ENCODE assay signal across 8 cellular contexts in the genomic region with DNA sequence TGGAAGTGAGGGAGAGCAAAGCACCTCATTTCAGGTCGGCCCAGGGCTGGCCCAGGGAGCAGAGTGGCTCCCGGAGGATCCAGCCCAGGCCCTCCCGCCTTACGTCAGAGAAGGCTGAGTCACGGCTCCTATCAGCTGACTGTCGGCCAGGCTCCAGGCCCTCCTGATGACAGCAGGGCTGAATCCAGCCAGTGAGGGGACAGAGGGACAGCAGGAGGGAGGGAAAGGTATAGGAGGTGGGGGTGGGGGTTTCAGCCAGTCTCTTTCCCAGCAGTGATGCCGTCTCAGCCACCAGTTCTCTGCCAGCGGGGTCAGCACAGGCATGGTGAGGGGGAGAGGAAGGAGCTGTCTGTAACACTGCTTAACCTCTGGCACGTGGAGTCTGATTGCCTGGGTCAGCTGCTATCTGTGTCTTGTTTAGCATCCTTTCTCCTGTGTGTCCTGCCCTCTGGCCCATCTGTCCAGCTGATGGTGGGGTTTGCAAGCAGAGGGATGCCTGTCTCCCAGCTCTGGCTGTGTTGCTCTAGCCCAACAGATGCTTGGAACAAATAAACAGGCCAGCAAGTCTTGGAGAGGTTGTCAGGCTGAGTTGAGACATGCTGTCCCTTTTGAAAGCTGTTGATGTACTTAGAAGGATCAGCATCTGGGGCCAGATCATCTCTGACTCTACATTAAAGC.
A peak's percentile ranks its signal among the peaks of the same experiment; 100 is the strongest.
DNase-seq lines count a peak whose midpoint lies in the region; ATAC-seq and TF ChIP-seq lines count a peak whose summit lies in the region.

No MANE protein-coding gene starts in this region.

- no peaks in the 10 kb centered on the region for H3K27me3 ChIP-seq in heart right ventricle
- H3K27me3 ChIP-seq in naive thymus-derived CD4-positive, alpha-beta T cell (ENCODE audit: control insufficient read depth in 2 of 2, insufficient read depth in 2 of 2, low read length in 2 of 2): no peaks in the 10 kb centered on the region

- peak; percentile 95 for DNase-seq in GM03348 (ENCODE audit: low spot score)
- DNase-seq in T1000 (lab: John Stamatoyannopoulos, UW): peak; percentile 59
- peak; percentile 91 to 94 for DNase-seq in heart right ventricle
- peak; percentile 57 for DNase-seq in pulmonary artery endothelial cell (ENCODE audit: low read depth, low spot score)
- no peak for DNase-seq in central memory CD4-positive, alpha-beta T cell
- no peak for DNase-seq in activated CD4-positive, CD25-positive, alpha-beta regulatory T cell treated with anti-CD3 and anti-CD28 coated beads, Interleukin-2, amount 50 U/mL, for 72 hours
- no peak for DNase-seq in naive thymus-derived CD4-positive, alpha-beta T cell

- no peak for TF ChIP-seq CTCF in heart right ventricle (IDR thresholded peaks at IDR 0.05)

- intact Hi-C loops in heart right ventricle (cut with DNase I): loop anchor here in 8 of 10 donors (2.0 to 10.0 kb wide), 12 partner anchors 40 to 305 kb away; no protein-coding TSS in a partner anchor
- intact Hi-C loops in naive thymus-derived CD4-positive, alpha-beta T cell (cut with micrococcal nuclease): no loop called here

- peak overlapping the region; percentile 75 to 94 (median 88) for H3K27ac ChIP-seq in heart right ventricle
- H3K27ac ChIP-seq in naive thymus-derived CD4-positive, alpha-beta T cell (ENCODE audit: low read depth, low read length): no peak overlapping the region

- peak; percentile 94 to 97 (median 97) for ATAC-seq in heart right ventricle
- ATAC-seq in HG03108 (IDR thresholded peaks at IDR 0.05; ENCODE audit: unreplicated experiment): no peak
- no peak for ATAC-seq in naive thymus-derived CD4-positive, alpha-beta T cell

- no peak overlapping the region for H3K27ac Mint-ChIP-seq in naive thymus-derived CD4-positive, alpha-beta T cell

- peaks cover 21 to 52% (median 44%) of the 10 kb centered on the region in 9 donors for H3K4me1 ChIP-seq in heart right ventricle
- no peaks in the 10 kb centered on the region for H3K4me1 ChIP-seq in naive thymus-derived CD4-positive, alpha-beta T cell (ENCODE audit: control insufficient read depth in 2 of 2, insufficient read depth in 2 of 2, low read length in 2 of 2)

- H3K36me3 Mint-ChIP-seq in naive thymus-derived CD4-positive, alpha-beta T cell: no peaks in the 10 kb centered on the region

- no peaks in the 10 kb centered on the region for H3K36me3 ChIP-seq in heart right ventricle
- H3K36me3 ChIP-seq in naive thymus-derived CD4-positive, alpha-beta T cell (ENCODE audit: control insufficient read depth in 2 of 3, insufficient read depth in 3 of 3, low read length in 3 of 3): no peaks in the 10 kb centered on the region

- no peaks in the 10 kb centered on the region for H3K9me3 ChIP-seq in heart right ventricle
- no peaks in the 10 kb centered on the region for H3K9me3 ChIP-seq in naive thymus-derived CD4-positive, alpha-beta T cell (ENCODE audit: control insufficient read depth in 2 of 3, low read length in 3 of 3)

- H3K27me3 Mint-ChIP-seq in naive thymus-derived CD4-positive, alpha-beta T cell: peaks cover 0 to 5% (median 0%) of the 10 kb centered on the region in 5 donors

- CTCF ChIA-PET in naive thymus-derived CD4-positive, alpha-beta T cell (lab: Charles Lee): no interaction called here

- POLR2A ChIA-PET in naive thymus-derived CD4-positive, alpha-beta T cell (lab: Charles Lee): no interaction called here

- peak overlapping the region in 1 of 10 donors; percentile 8 for H3K4me3 ChIP-seq in heart right ventricle
- no peak overlapping the region for H3K4me3 ChIP-seq in naive thymus-derived CD4-positive, alpha-beta T cell (ENCODE audit: low read length)

- 25 to 31% methylated on average over 9 of the region's 9 CpGs for WGBS in heart right ventricle, 2 donors

- H3K4me1 Mint-ChIP-seq in naive thymus-derived CD4-positive, alpha-beta T cell: no peaks in the 10 kb centered on the region

- H3K9me3 Mint-ChIP-seq in naive thymus-derived CD4-positive, alpha-beta T cell: peaks cover 0 to 3% (median 0%) of the 10 kb centered on the region in 11 donors

- no peak overlapping the region for H3K4me3 Mint-ChIP-seq in naive thymus-derived CD4-positive, alpha-beta T cell

Comparison
In these comparisons a context has a peak if more than half of its experiments do, and no peak if none do; other contexts are left out.
1. DNase-seq: peak in GM03348 (single experiment), T1000 (single experiment), heart right ventricle (2 of 2) and pulmonary artery endothelial cell (single experiment); none in central memory CD4-positive, alpha-beta T cell (single experiment), activated CD4-positive, CD25-positive, alpha-beta regulatory T cell treated with anti-CD3 and anti-CD28 coated beads, Interleukin-2, amount 50 U/mL, for 72 hours (single experiment) and naive thymus-derived CD4-positive, alpha-beta T cell (0 of 9).
2. ATAC-seq: peak in heart right ventricle (8 of 8); none in HG03108 (single experiment) and naive thymus-derived CD4-positive, alpha-beta T cell (single experiment).
3. intact Hi-C loops: an anchor here in heart right ventricle (2.0 to 10.0 kb wide); none called in naive thymus-derived CD4-positive, alpha-beta T cell.